ENCODE assay signal across 13 cellular contexts in the genomic region with DNA sequence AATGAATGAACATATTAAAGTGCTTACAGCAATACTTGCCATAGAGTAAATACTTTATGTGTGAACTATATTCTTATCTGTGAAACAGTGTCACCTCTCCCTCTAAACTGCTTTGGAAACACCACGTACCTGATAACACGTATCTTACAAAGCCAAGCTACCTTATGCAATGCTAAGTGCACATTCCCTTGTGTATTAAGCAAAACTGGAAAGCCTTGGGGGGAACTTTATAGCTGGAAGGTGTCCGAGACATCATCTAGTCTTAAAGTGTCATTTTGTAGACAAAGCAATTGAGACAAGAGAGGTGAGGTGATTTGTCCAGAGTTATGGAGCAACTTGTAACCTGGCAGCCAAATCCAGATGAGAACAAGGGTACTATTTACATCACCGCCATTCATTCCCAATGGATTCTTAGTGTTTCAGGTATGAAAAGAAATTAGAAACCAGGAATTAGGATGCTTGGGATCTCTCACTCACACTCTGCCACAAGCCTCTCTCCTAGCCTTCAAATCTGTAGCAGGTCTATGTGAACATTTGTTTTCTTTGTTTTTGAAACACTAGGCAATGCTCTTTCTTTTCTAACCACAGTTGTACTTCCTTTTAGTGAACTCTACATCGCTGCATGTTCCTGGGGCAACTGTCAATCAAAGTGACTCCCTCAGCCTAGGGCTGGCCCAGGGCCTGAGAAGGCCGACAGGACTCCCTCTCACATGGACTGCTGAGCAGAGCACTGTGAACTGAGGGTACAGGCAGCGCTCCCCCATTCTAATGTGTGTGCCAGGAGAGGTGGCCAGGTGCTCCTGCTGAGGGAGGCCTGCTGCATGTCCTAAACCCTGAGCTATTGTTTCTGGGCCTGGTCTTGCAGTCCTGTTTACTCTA. TPM values are rescaled to one million over a fixed set of nuclear protein-coding genes. Genes with fewer than 3 reads are reported as not detected.
A peak's percentile ranks its signal among the peaks of the same experiment; 100 is the strongest.
DNase-seq lines count a peak whose midpoint lies in the region; ATAC-seq, FAIRE-seq and TF ChIP-seq lines count a peak whose summit lies in the region.
"Had no signal": no experiment of that assay in that cellular context is flagged by ENCODE, and none has a peak within 500 bp of the region (broad histone marks: within the 10 kb centered on the region; RNA-seq: fewer than 3 reads in every experiment).

No MANE protein-coding gene starts in this region.

- peak; percentile 67 for ATAC-seq in HG02588 (IDR thresholded peaks at IDR 0.05; ENCODE audit: unreplicated experiment)
- ATAC-seq in HG03520 (IDR thresholded peaks at IDR 0.05; ENCODE audit: unreplicated experiment) = peak; percentile 79

- TF ChIP-seq CTCF in stomach (IDR thresholded peaks at IDR 0.05) (no peak), kidney (IDR thresholded peaks at IDR 0.05; ENCODE audit: borderline replicate concordance, extremely low read depth, insufficient read depth) (no peak)

- peak overlapping the region; percentile 64 to 88 (median 77) for H3K27ac ChIP-seq in stomach
- no peak overlapping the region for H3K27ac ChIP-seq in kidney (ENCODE audit: low read depth in 2 of 2, low read length in 2 of 2)
- H3K27ac ChIP-seq: cardiac muscle cell had no signal

- H3K36me3 ChIP-seq in stomach = no peaks in the 10 kb centered on the region
- no peaks in the 10 kb centered on the region for H3K36me3 ChIP-seq in kidney (ENCODE audit: control insufficient read depth in 1 of 2, insufficient read depth in 2 of 2, low read length in 2 of 2)
- H3K36me3 ChIP-seq: cardiac muscle cell had no signal

- intact Hi-C loops in stomach (cut with DNase I; ENCODE audit: low total_unique reads) = loop anchor here (10.0 kb wide), 1 partner anchor 261 kb away; no protein-coding TSS in a partner anchor
- intact Hi-C loops in activated T-helper 2 cell treated with anti-CD3 and anti-CD28 coated beads, Interferon-gamma antibody, Interleukin-2, Interleukin-4, amounts not matched to agents 10 μg/mL and 5 μg/mL and 100 μg/mL, durations not matched to agents 14 hours and 24 hours and 36 hours (cut with micrococcal nuclease) = loop anchor here (10.0 kb wide), 1 partner anchor 261 kb away; no protein-coding TSS in a partner anchor
- intact Hi-C loops in kidney (cut with DNase I) = no loop called here

- H3K36me3 Mint-ChIP-seq in activated T-helper 2 cell treated with anti-CD3 and anti-CD28 coated beads, Interferon-gamma antibody, Interleukin-2, Interleukin-4, amounts not matched to agents 10 μg/mL and 5 μg/mL and 100 μg/mL, durations not matched to agents 14 hours and 24 hours and 36 hours (ENCODE audit: low read depth) = no peaks in the 10 kb centered on the region
- H3K36me3 Mint-ChIP-seq: natural killer cell had no signal

- peaks cover 5% of the 10 kb centered on the region for H3K9me3 Mint-ChIP-seq in activated T-helper 2 cell treated with anti-CD3 and anti-CD28 coated beads, Interferon-gamma antibody, Interleukin-2, Interleukin-4, amounts not matched to agents 10 μg/mL and 5 μg/mL and 100 μg/mL, durations not matched to agents 14 hours and 24 hours and 36 hours
- H3K9me3 Mint-ChIP-seq: natural killer cell had no signal

- no peaks in the 10 kb centered on the region for H3K9me3 ChIP-seq in stomach
- no peaks in the 10 kb centered on the region for H3K9me3 ChIP-seq in kidney (ENCODE audit: control insufficient read depth in 1 of 2, low read length in 2 of 2)

- TF ChIP-seq POLR2A in GM19099 (IDR thresholded peaks at IDR 0.05; ENCODE audit: extremely low read depth, insufficient read length, low read depth) = peak; percentile 48
- TF ChIP-seq POLR2A in stomach (IDR thresholded peaks at IDR 0.05) = no peak

- peaks cover 8% of the 10 kb centered on the region for H3K4me1 Mint-ChIP-seq in activated T-helper 2 cell treated with anti-CD3 and anti-CD28 coated beads, Interferon-gamma antibody, Interleukin-2, Interleukin-4, amounts not matched to agents 10 μg/mL and 5 μg/mL and 100 μg/mL, durations not matched to agents 14 hours and 24 hours and 36 hours (ENCODE audit: low read depth)
- H3K4me1 Mint-ChIP-seq: natural killer cell had no signal

- TF ChIP-seq EP300 in stomach (IDR thresholded peaks at IDR 0.05) = no peak

- no peak overlapping the region for H3K4me3 Mint-ChIP-seq in activated T-helper 2 cell treated with anti-CD3 and anti-CD28 coated beads, Interferon-gamma antibody, Interleukin-2, Interleukin-4, amounts not matched to agents 10 μg/mL and 5 μg/mL and 100 μg/mL, durations not matched to agents 14 hours and 24 hours and 36 hours (ENCODE audit: low read depth)
- H3K4me3 Mint-ChIP-seq: natural killer cell had no signal

- DNase-seq in stomach = peak; percentile 50
- DNase-seq in activated T-helper 2 cell treated with anti-CD3 and anti-CD28 coated beads, Interferon-gamma antibody, Interleukin-2, Interleukin-4, amounts not matched to agents 10 μg/mL and 5 μg/mL and 100 μg/mL, durations not matched to agents 14 hours and 24 hours and 36 hours (ENCODE audit: low spot score) = no peak
- DNase-seq in iPS-NIHi11 (ENCODE audit: low spot score) = no peak
- no peak for DNase-seq in kidney
- DNase-seq: activated CD8-positive, alpha-beta memory T cell treated with anti-CD3 and anti-CD28 coated beads for 24 hours; EL; natural killer cell; stimulated activated CD4-positive, alpha-beta T cell treated with anti-CD3 and anti-CD28 coated beads, Interleukin-2, amount 100 ng/mL, for 24 hours had no signal

- no peak overlapping the region for H3K9ac ChIP-seq in kidney (ENCODE audit: low read length in 2 of 2)

- no peak overlapping the region for H3K4me3 ChIP-seq in stomach
- H3K4me3 ChIP-seq in kidney (ENCODE audit: low read length in 2 of 2) = no peak overlapping the region
- H3K4me3 ChIP-seq: cardiac muscle cell had no signal

- H3K27me3 ChIP-seq in stomach = no peaks in the 10 kb centered on the region
- H3K27me3 ChIP-seq: cardiac muscle cell had no signal

- WGBS in stomach, 5 donors = 33 to 62% (median 56%) methylated on average over 7 of the region's 7 CpGs

- H3K4me1 ChIP-seq in stomach (peaks cover 9 to 34% (median 13%) of the 10 kb centered on the region in 4 donors), kidney (ENCODE audit: control insufficient read depth in 1 of 2, insufficient read depth in 1 of 2, low read depth in 1 of 2, low read length in 2 of 2) (no peaks in the 10 kb centered on the region)

- H3K27ac Mint-ChIP-seq in activated T-helper 2 cell treated with anti-CD3 and anti-CD28 coated beads, Interferon-gamma antibody, Interleukin-2, Interleukin-4, amounts not matched to agents 10 μg/mL and 5 μg/mL and 100 μg/mL, durations not matched to agents 14 hours and 24 hours and 36 hours = no peak overlapping the region
- H3K27ac Mint-ChIP-seq: natural killer cell had no signal

- no peak for FAIRE-seq in kidney (lab: Jason Lieb, UNC)
- FAIRE-seq: urothelium cell line had no signal

- peaks cover 10% of the 10 kb centered on the region for H3K27me3 Mint-ChIP-seq in activated T-helper 2 cell treated with anti-CD3 and anti-CD28 coated beads, Interferon-gamma antibody, Interleukin-2, Interleukin-4, amounts not matched to agents 10 μg/mL and 5 μg/mL and 100 μg/mL, durations not matched to agents 14 hours and 24 hours and 36 hours (ENCODE audit: low read depth)

RNA-seq across cellular contexts. Expression of a gene that starts 13.9 kb away (rescaled TPM):
- total RNA-seq in stomach = 100 to 1,000 TPM in 1 of 5 donors, 10 to 100 TPM in 4; 10.5 to 118 (median 55.1) TPM
- polyA plus RNA-seq in stomach = 10 to 100 TPM; 17.3 to 50.9 (median 25.0) TPM
- total RNA-seq in activated T-helper 2 cell treated with anti-CD3 and anti-CD28 coated beads, Interferon-gamma antibody, Interleukin-2, Interleukin-4, amounts not matched to agents 10 μg/mL and 5 μg/mL and 100 μg/mL, durations not matched to agents 14 hours and 24 hours and 36 hours = 6.5 and 6.6 TPM in 2 replicates
- 250 TPM for total RNA-seq in kidney
- 74.2 TPM for polyA plus RNA-seq in kidney (ENCODE audit: insufficient read depth, low read depth, low replicate concordance)

Comparison
In these comparisons a context has a peak if more than half of its experiments do, and no peak if none do; other contexts are left out.
1. H3K27ac ChIP-seq: peak in stomach (5 of 5); none in kidney (0 of 2).